ENCODE assay signal across 23 cellular contexts in genomic region chr11:2769409-2769778, GRCh38.
DNase-seq lines count a peak whose midpoint lies in the region; ATAC-seq and TF ChIP-seq lines count a peak whose summit lies in the region.
"Had no signal": no experiment of that assay in that cellular context is flagged by ENCODE, and none has a peak within 500 bp of the region (broad histone marks: within the 10 kb centered on the region; RNA-seq: fewer than 3 reads in every experiment).

No MANE protein-coding gene starts in this region.

- intact Hi-C loops in testis (cut with DNase I; ENCODE audit: low total_unique reads) = no loop called here

- peak; percentile 10 for DNase-seq in activated naive CD4-positive, alpha-beta T cell treated with anti-CD3 and anti-CD28 coated beads, Interleukin-2, amount 10 ng/mL, durations not matched to agents 7 days and 5 days
- DNase-seq in activated naive CD4-positive, alpha-beta T cell treated with Interleukin-2 at 50 U/mL for 16 hours = no peak
- DNase-seq in RWPE1 (ENCODE audit: low spot score) (no peak), left lobe of liver (ENCODE audit: low spot score) (peak; percentile 27), testis (peak; percentile 8), COLO829 (ENCODE audit: low spot score) (no peak), NAMALWA (ENCODE audit: low spot score) (no peak)
- DNase-seq: anterior cingulate cortex, BE2C, caudate nucleus, dermis blood vessel endothelial cell, DMS153, gastrocnemius medialis, left colon, NCI-H1092, NCI-H187 treated with DMSO at 0.1 percent for 48 hours, NCI-H2171 treated with DMSO at 0.1 percent for 48 hours, NCI-H526 had no signal

- H3K27ac ChIP-seq in RWPE1 (peak overlapping the region; percentile 55), testis (no peak overlapping the region)
- H3K27ac ChIP-seq: gastrocnemius medialis, hepatocyte, tibial artery had no signal

- WGBS in testis, 2 donors = 96 to 100% methylated on average over 4 to 7 of the region's 7 CpGs

- H3K9me3 ChIP-seq in testis = no peaks in the 10 kb centered on the region
- H3K9me3 ChIP-seq: BE2C, gastrocnemius medialis, tibial artery had no signal

- no peaks in the 10 kb centered on the region for H3K27me3 Mint-ChIP-seq in activated naive CD4-positive, alpha-beta T cell treated with anti-CD3 and anti-CD28 coated beads, Interleukin-2, amount 10 ng/mL, durations not matched to agents 7 days and 5 days
- H3K27me3 Mint-ChIP-seq: activated naive CD4-positive, alpha-beta T cell treated with anti-CD3 and anti-CD28 coated beads, Interleukin-2, amount 50 U/mL, for 24 hours; stimulated activated naive CD8-positive, alpha-beta T cell treated with anti-CD3 and anti-CD28 coated beads, Interleukin-15, Interleukin-2, amounts not matched to agents 100 ng/mL and 50 ng/mL, for 24 hours had no signal

- no peaks in the 10 kb centered on the region for H3K4me1 ChIP-seq in testis
- H3K4me1 ChIP-seq: BE2C, gastrocnemius medialis, tibial artery had no signal

- H3K4me3 ChIP-seq in testis = no peak overlapping the region
- H3K4me3 ChIP-seq: gastrocnemius medialis, hepatocyte, tibial artery had no signal

- H3K27me3 ChIP-seq in testis = no peaks in the 10 kb centered on the region
- H3K27me3 ChIP-seq: BE2C, gastrocnemius medialis had no signal

- H3K36me3 ChIP-seq in testis (ENCODE audit: low read depth, missing control alignments) = no peaks in the 10 kb centered on the region
- H3K36me3 ChIP-seq: BE2C, gastrocnemius medialis, tibial artery had no signal

- no peak for ATAC-seq in left lobe of liver
- ATAC-seq: gastrocnemius medialis, left colon had no signal

- H3K36me3 Mint-ChIP-seq in activated naive CD4-positive, alpha-beta T cell treated with anti-CD3 and anti-CD28 coated beads, Interleukin-2, amount 10 ng/mL, durations not matched to agents 7 days and 5 days = peaks cover 1% of the 10 kb centered on the region

- POLR2A ChIA-PET in RWPE1 (lab: Yijun Ruan, JAX; ENCODE audit: low non-redundant PET) = no interaction called here

- H3K4me3 Mint-ChIP-seq in activated naive CD4-positive, alpha-beta T cell treated with anti-CD3 and anti-CD28 coated beads, Interleukin-2, amount 10 ng/mL, durations not matched to agents 7 days and 5 days = no peak overlapping the region
- H3K4me3 Mint-ChIP-seq: activated naive CD4-positive, alpha-beta T cell treated with anti-CD3 and anti-CD28 coated beads, Interleukin-2, amount 50 U/mL, for 24 hours; CD8-positive, alpha-beta memory T cell; stimulated activated naive CD8-positive, alpha-beta T cell treated with anti-CD3 and anti-CD28 coated beads, Interleukin-15, Interleukin-2, amounts not matched to agents 100 ng/mL and 50 ng/mL, for 24 hours had no signal

- CTCF ChIA-PET in activated naive CD4-positive, alpha-beta T cell treated with anti-CD3 and anti-CD28 coated beads, Interleukin-2, amount 10 ng/mL, durations not matched to agents 7 days and 5 days (lab: Charles Lee) = no interaction called here
- CTCF ChIA-PET in RWPE1 (lab: Yijun Ruan, JAX) = no interaction called here

- H3K27ac Mint-ChIP-seq in activated naive CD4-positive, alpha-beta T cell treated with anti-CD3 and anti-CD28 coated beads, Interleukin-2, amount 10 ng/mL, durations not matched to agents 7 days and 5 days = no peak overlapping the region
- H3K27ac Mint-ChIP-seq: activated naive CD4-positive, alpha-beta T cell treated with anti-CD3 and anti-CD28 coated beads, Interleukin-2, amount 50 U/mL, for 24 hours; CD8-positive, alpha-beta memory T cell; stimulated activated naive CD8-positive, alpha-beta T cell treated with anti-CD3 and anti-CD28 coated beads, Interleukin-15, Interleukin-2, amounts not matched to agents 100 ng/mL and 50 ng/mL, for 24 hours had no signal

- H3K4me1 Mint-ChIP-seq in activated naive CD4-positive, alpha-beta T cell treated with anti-CD3 and anti-CD28 coated beads, Interleukin-2, amount 10 ng/mL, durations not matched to agents 7 days and 5 days = peaks cover 4% of the 10 kb centered on the region

- no peak for TF ChIP-seq POLR2A in testis (IDR thresholded peaks at IDR 0.05)

- peaks cover 4% of the 10 kb centered on the region for H3K9me3 Mint-ChIP-seq in activated naive CD4-positive, alpha-beta T cell treated with anti-CD3 and anti-CD28 coated beads, Interleukin-2, amount 10 ng/mL, durations not matched to agents 7 days and 5 days
- H3K9me3 Mint-ChIP-seq: activated naive CD4-positive, alpha-beta T cell treated with anti-CD3 and anti-CD28 coated beads, Interleukin-2, amount 50 U/mL, for 24 hours; stimulated activated naive CD8-positive, alpha-beta T cell treated with anti-CD3 and anti-CD28 coated beads, Interleukin-15, Interleukin-2, amounts not matched to agents 100 ng/mL and 50 ng/mL, for 24 hours had no signal

- TF ChIP-seq CTCF in RWPE1 (conservative IDR thresholded peaks at IDR 0.05; ENCODE audit: low read depth) (no peak), testis (IDR thresholded peaks at IDR 0.05) (no peak)

Comparison
In these comparisons a context has a peak if more than half of its experiments do, and no peak if none do; other contexts are left out.
1. DNase-seq: peak in activated naive CD4-positive, alpha-beta T cell treated with anti-CD3 and anti-CD28 coated beads, Interleukin-2, amount 10 ng/mL, durations not matched to agents 7 days and 5 days (single experiment), left lobe of liver (single experiment) and testis (single experiment); none in activated naive CD4-positive, alpha-beta T cell treated with Interleukin-2 at 50 U/mL for 16 hours (single experiment), RWPE1 (single experiment), COLO829 (single experiment) and NAMALWA (single experiment).